ENCODE assay signal across 1 cellular context in genomic region chr11:75323609-75324008, GRCh38.
TF ChIP-seq lines count a peak whose summit lies in the region.

No MANE protein-coding gene starts in this region.

TF ChIP-seq in GM23338, 12 proteins besides CTCF, POLR2A, EP300 and RAD21 (continued from another document):
- TF ChIP-seq REST (IDR thresholded peaks at IDR 0.05; ENCODE audit: unreplicated experiment) (no peak), POLR2AphosphoS5 (IDR thresholded peaks at IDR 0.05; ENCODE audit: low read depth) (no peak)
